In the genomic region with DNA sequence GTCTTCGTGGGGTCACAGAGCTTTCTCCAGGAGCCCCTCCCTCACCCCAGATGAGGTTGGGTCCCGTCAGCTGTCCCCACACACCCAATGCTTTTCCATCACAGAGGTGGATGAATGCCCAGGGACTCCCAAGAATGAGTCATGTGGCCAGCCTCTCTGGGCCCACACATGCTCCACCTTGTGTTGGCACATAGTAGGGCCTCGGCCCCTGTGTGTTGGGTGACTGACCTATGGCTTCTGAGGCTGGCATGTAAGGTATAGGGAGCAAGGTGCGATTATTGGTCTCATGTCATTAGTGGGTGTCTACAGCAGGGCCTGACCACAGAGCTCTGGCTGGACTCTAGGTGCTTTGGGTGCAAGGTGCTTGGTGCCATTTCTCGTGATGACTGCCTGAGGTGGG, we compare ENCODE assay signal across 1 cellular context.
TF ChIP-seq lines count a peak whose summit lies in the region.

No MANE protein-coding gene starts in this region.

TF ChIP-seq in IMR-90, 13 proteins besides CTCF, POLR2A, EP300 and RAD21 (continued from another document):
- TF ChIP-seq CEBPB (IDR thresholded peaks at IDR 0.05; ENCODE audit: low read depth, low read length) = no peak
